ENCODE assay signal across 20 cellular contexts in genomic region chr7:25583655-25584054, GRCh38.
"Had no signal": no experiment of that assay in that cellular context is flagged by ENCODE, and none has a peak within 500 bp of the region (broad histone marks: within the 10 kb centered on the region; RNA-seq: fewer than 3 reads in every experiment).

No MANE protein-coding gene starts in this region.

- H3K4me1 ChIP-seq: esophagus squamous epithelium, gastroesophageal sphincter, sigmoid colon had no signal

- DNase-seq: cerebellar nuclear complex; effector memory CD8-positive, alpha-beta T cell; esophagus squamous epithelium; foreskin fibroblast; kidney; left cardiac atrium; mammary epithelial cell; natural killer cell; ovary; sigmoid colon; stimulated activated CD4-positive, alpha-beta T cell treated with anti-CD3 and anti-CD28 coated beads, Interleukin-2, amount 100 ng/mL, for 24 hours; stimulated activated naive CD4-positive, alpha-beta T cell had no signal

- H3K4me3 Mint-ChIP-seq: dendritic cell treated with granulocyte-macrophage colony-stimulating factor and Interleukin-4, amounts not matched to agents 40 ng/mL and 50 ng/mL, for 4 days; effector memory CD8-positive, alpha-beta T cell; natural killer cell; neural crest cell; type B pancreatic cell had no signal

- H3K27ac ChIP-seq: epithelial cell of prostate, esophagus squamous epithelium, gastroesophageal sphincter, hepatocyte, ovary, sigmoid colon, skin epidermis had no signal

- H3K4me3 ChIP-seq: esophagus squamous epithelium, gastroesophageal sphincter, hepatocyte, ovary, sigmoid colon, skin epidermis had no signal

- H3K27ac Mint-ChIP-seq: dendritic cell treated with granulocyte-macrophage colony-stimulating factor and Interleukin-4, amounts not matched to agents 40 ng/mL and 50 ng/mL, for 4 days; effector memory CD8-positive, alpha-beta T cell; natural killer cell; progenitor cell of endocrine pancreas; type B pancreatic cell had no signal

- H3K27me3 ChIP-seq: esophagus squamous epithelium, gastroesophageal sphincter, hepatocyte, ovary, sigmoid colon had no signal

- H3K4me1 Mint-ChIP-seq: natural killer cell had no signal

- ATAC-seq: effector memory CD8-positive, alpha-beta T cell; gastroesophageal sphincter; natural killer cell had no signal

- H3K36me3 Mint-ChIP-seq: natural killer cell, type B pancreatic cell had no signal

- H3K9me3 Mint-ChIP-seq: dendritic cell treated with granulocyte-macrophage colony-stimulating factor and Interleukin-4, amounts not matched to agents 40 ng/mL and 50 ng/mL, for 4 days; effector memory CD8-positive, alpha-beta T cell; natural killer cell; neural crest cell; type B pancreatic cell had no signal

- H3K36me3 ChIP-seq: esophagus squamous epithelium, gastroesophageal sphincter, ovary, sigmoid colon had no signal

- H3K9me3 ChIP-seq: esophagus squamous epithelium, gastroesophageal sphincter, ovary, sigmoid colon had no signal
